In the genomic region with DNA sequence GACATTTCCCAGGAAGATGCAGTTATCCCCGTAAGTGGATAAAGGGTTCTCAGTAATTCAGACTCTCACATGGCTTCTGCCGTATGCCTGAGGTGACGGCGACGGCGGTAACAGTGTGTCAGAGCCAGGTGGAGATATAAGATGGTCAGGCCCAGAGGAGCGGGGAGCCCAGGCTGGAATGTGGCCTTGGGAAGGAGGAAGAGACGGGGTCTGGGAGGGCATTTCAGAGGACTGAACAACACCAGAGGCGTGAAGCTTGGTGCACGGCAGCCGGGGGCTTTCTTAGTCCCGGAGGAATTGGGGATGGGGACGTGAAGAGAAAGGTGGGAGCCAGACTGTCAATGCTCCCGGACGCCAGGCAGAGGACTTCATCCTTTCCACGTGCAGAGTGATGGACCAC, we compare ENCODE assay signal across 1 cellular context.
TF ChIP-seq lines count a peak whose summit lies in the region.

No MANE protein-coding gene starts in this region.

TF ChIP-seq in H1, 55 proteins besides CTCF, POLR2A, EP300 and RAD21:
- TF ChIP-seq EGR1 (IDR thresholded peaks at IDR 0.05; ENCODE audit: borderline replicate concordance, low read depth, low read length) (no peak), BACH1 (IDR thresholded peaks at IDR 0.05; ENCODE audit: low read length) (no peak), CEBPB (IDR thresholded peaks at IDR 0.05; ENCODE audit: low read depth, low read length) (no peak), BRCA1 (IDR thresholded peaks at IDR 0.05; ENCODE audit: low read depth, low read length) (no peak), NANOG (IDR thresholded peaks at IDR 0.05; ENCODE audit: insufficient read depth, low read depth, low read length, poor library complexity, severe bottlenecking) (no peak)
